ENCODE assay signal across 1 cellular context in the genomic region with DNA sequence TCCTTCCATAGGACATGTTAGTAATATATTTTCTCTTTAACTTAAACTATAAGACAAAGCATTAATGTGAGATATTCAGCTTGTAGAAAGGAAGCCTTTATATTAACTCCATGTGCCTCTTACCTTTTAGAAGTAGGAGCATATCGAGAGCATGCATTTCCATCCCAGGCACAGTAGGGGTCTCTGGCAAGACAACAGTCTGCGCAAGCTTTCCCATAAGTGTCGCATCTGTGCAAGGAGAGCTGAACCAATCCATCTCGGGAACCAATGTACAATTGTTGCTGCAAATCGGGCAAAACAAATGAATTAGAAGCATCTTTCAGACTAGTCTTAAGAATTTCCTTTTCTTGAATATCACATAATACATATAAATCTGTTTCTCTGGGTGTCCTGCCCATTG.
TF ChIP-seq lines count a peak whose summit lies in the region.

No MANE protein-coding gene starts in this region.

TF ChIP-seq in WTC11, 78 proteins besides CTCF, POLR2A, EP300 and RAD21 (continued from another document):
- TF ChIP-seq, protein P1, sequence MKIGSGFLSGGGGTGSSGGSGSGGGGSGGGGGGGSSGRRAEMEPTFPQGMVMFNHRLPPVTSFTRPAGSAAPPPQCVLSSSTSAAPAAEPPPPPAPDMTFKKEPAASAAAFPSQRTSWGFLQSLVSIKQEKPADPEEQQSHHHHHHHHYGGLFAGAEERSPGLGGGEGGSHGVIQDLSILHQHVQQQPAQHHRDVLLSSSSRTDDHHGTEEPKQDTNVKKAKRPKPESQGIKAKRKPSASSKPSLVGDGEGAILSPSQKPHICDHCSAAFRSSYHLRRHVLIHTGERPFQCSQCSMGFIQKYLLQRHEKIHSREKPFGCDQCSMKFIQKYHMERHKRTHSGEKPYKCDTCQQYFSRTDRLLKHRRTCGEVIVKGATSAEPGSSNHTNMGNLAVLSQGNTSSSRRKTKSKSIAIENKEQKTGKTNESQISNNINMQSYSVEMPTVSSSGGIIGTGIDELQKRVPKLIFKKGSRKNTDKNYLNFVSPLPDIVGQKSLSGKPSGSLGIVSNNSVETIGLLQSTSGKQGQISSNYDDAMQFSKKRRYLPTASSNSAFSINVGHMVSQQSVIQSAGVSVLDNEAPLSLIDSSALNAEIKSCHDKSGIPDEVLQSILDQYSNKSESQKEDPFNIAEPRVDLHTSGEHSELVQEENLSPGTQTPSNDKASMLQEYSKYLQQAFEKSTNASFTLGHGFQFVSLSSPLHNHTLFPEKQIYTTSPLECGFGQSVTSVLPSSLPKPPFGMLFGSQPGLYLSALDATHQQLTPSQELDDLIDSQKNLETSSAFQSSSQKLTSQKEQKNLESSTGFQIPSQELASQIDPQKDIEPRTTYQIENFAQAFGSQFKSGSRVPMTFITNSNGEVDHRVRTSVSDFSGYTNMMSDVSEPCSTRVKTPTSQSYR (CRISPR knock-in tag; IDR thresholded peaks at IDR 0.05): no peak
- no peak for TF ChIP-seq HMGA2 (CRISPR knock-in tag; IDR thresholded peaks at IDR 0.05)
TF ChIP-seq in WTC11: peak in this region for 0.
